ENCODE assay signal across 35 cellular contexts in genomic region chr6:66556936-66557335, GRCh38.
"Had no signal": no experiment of that assay in that cellular context is flagged by ENCODE, and none has a peak within 500 bp of the region (broad histone marks: within the 10 kb centered on the region; RNA-seq: fewer than 3 reads in every experiment).

No MANE protein-coding gene starts in this region.

- H3K4me3 Mint-ChIP-seq: activated T-cell treated with anti-CD3 and anti-CD28 coated beads, Interleukin-2, amount 50 U/mL, for 24 hours; activated T-helper 17 cell treated with anti-CD3 and anti-CD28 coated beads, Interleukin-2, amount 50 U/mL, for 72 hours; dendritic cell treated with granulocyte-macrophage colony-stimulating factor and Interleukin-4, amounts not matched to agents 40 ng/mL and 50 ng/mL, for 4 days; naive thymus-derived CD4-positive, alpha-beta T cell; stimulated activated naive B cell treated with anti-CD40 and anti-IgM and Interleukin-4, amounts not matched to agents 10 μg/mL and 1 μg/mL and 100 μg/mL, for 72 hours; T-helper 2 cell treated with Interferon-gamma antibody and Interleukin-4, amounts not matched to agents 5 μg/mL and 100 μg/mL, for 36 hours had no signal

- FAIRE-seq: endometrium, kidney, pancreas had no signal

- ATAC-seq: activated CD4-positive, CD25-positive, alpha-beta regulatory T cell treated with anti-CD3 and anti-CD28 coated beads, Interleukin-2, amount 50 U/mL, for 24 hours; activated T-helper 17 cell treated with anti-CD3 and anti-CD28 coated beads, Interleukin-2, amount 50 U/mL, for 72 hours; gastroesophageal sphincter; left colon; naive thymus-derived CD4-positive, alpha-beta T cell; pancreas; stimulated activated naive B cell treated with anti-CD40 and anti-IgM and Interleukin-4, amounts not matched to agents 10 μg/mL and 1 μg/mL and 100 μg/mL, for 72 hours had no signal

- H3K36me3 ChIP-seq: esophagus squamous epithelium, gastroesophageal sphincter, pancreas, prostate gland, sigmoid colon, stomach, thyroid gland, upper lobe of left lung, WERI-Rb-1 had no signal

- H3K4me1 Mint-ChIP-seq: activated T-helper 17 cell treated with anti-CD3 and anti-CD28 coated beads, Interleukin-2, amount 50 U/mL, for 72 hours; naive thymus-derived CD4-positive, alpha-beta T cell; stimulated activated naive B cell treated with anti-CD40 and anti-IgM and Interleukin-4, amounts not matched to agents 10 μg/mL and 1 μg/mL and 100 μg/mL, for 72 hours had no signal

- H3K4me3 ChIP-seq: esophagus squamous epithelium, gastroesophageal sphincter, pancreas, prostate gland, sigmoid colon, stomach, thyroid gland, upper lobe of left lung had no signal

- H3K9me3 ChIP-seq: esophagus squamous epithelium, pancreas, prostate gland, sigmoid colon, thyroid gland had no signal

- H3K27ac ChIP-seq: epithelial cell of prostate, esophagus squamous epithelium, gastroesophageal sphincter, pancreas, prostate gland, sigmoid colon, stomach, thyroid gland, upper lobe of left lung, WERI-Rb-1 had no signal

- DNase-seq: activated CD4-positive, alpha-beta T cell treated with anti-CD3 and anti-CD28 coated beads for 48 hours; activated CD4-positive, alpha-beta T cell treated with anti-CD3 and anti-CD28 coated beads, Interleukin-2, amount 50 U/mL, for 48 hours; activated CD8-positive, alpha-beta memory T cell treated with anti-CD3 and anti-CD28 coated beads, Interleukin-2, amount 50 U/mL, for 48 hours; activated gamma-delta T cell treated with Interleukin-2 at 50 U/mL for 16 hours; activated naive CD4-positive, alpha-beta T cell treated with anti-CD3 and anti-CD28 coated beads, Interleukin-2, amount 50 U/mL, for 16 hours; activated T-cell treated with anti-CD3 and anti-CD28 coated beads, Interleukin-2, amount 50 U/mL, for 24 hours; amniotic stem cell; central memory CD4-positive, alpha-beta T cell; effector CD4-positive, alpha-beta T cell; esophagus squamous epithelium; hippocampal formation; kidney; left colon; mammary epithelial cell; midbrain; naive thymus-derived CD4-positive, alpha-beta T cell; pancreas; retina; sigmoid colon; small intestine; stimulated activated CD4-positive, alpha-beta T cell treated with anti-CD3 and anti-CD28 coated beads, Interleukin-2, amount 100 ng/mL, for 24 hours; stimulated activated naive B cell treated with anti-CD40 and anti-IgM and Interleukin-4, amounts not matched to agents 10 μg/mL and 1 μg/mL and 100 μg/mL, for 72 hours; stomach; T-helper 1 cell; thyroid gland; upper lobe of left lung; WERI-Rb-1 had no signal

- H3K4me1 ChIP-seq: esophagus squamous epithelium, gastroesophageal sphincter, pancreas, prostate gland, sigmoid colon, stomach, thyroid gland, upper lobe of left lung had no signal

- H3K36me3 Mint-ChIP-seq: naive thymus-derived CD4-positive, alpha-beta T cell; stimulated activated naive B cell treated with anti-CD40 and anti-IgM and Interleukin-4, amounts not matched to agents 10 μg/mL and 1 μg/mL and 100 μg/mL, for 72 hours had no signal

- H3K27ac Mint-ChIP-seq: activated T-cell treated with anti-CD3 and anti-CD28 coated beads, Interleukin-2, amount 50 U/mL, for 24 hours; activated T-helper 17 cell treated with anti-CD3 and anti-CD28 coated beads, Interleukin-2, amount 50 U/mL, for 72 hours; dendritic cell treated with granulocyte-macrophage colony-stimulating factor and Interleukin-4, amounts not matched to agents 40 ng/mL and 50 ng/mL, for 4 days; naive thymus-derived CD4-positive, alpha-beta T cell; stimulated activated naive B cell treated with anti-CD40 and anti-IgM and Interleukin-4, amounts not matched to agents 10 μg/mL and 1 μg/mL and 100 μg/mL, for 72 hours; T-helper 2 cell treated with Interferon-gamma antibody and Interleukin-4, amounts not matched to agents 5 μg/mL and 100 μg/mL, for 36 hours had no signal

- H3K27me3 ChIP-seq: esophagus squamous epithelium, gastroesophageal sphincter, pancreas, sigmoid colon, stomach, thyroid gland, upper lobe of left lung had no signal

- H3K27me3 Mint-ChIP-seq: activated T-cell treated with anti-CD3 and anti-CD28 coated beads, Interleukin-2, amount 50 U/mL, for 24 hours; activated T-helper 17 cell treated with anti-CD3 and anti-CD28 coated beads, Interleukin-2, amount 50 U/mL, for 72 hours; dendritic cell treated with granulocyte-macrophage colony-stimulating factor and Interleukin-4, amounts not matched to agents 40 ng/mL and 50 ng/mL, for 4 days; naive thymus-derived CD4-positive, alpha-beta T cell; stimulated activated naive B cell treated with anti-CD40 and anti-IgM and Interleukin-4, amounts not matched to agents 10 μg/mL and 1 μg/mL and 100 μg/mL, for 72 hours had no signal
